In the genomic region with DNA sequence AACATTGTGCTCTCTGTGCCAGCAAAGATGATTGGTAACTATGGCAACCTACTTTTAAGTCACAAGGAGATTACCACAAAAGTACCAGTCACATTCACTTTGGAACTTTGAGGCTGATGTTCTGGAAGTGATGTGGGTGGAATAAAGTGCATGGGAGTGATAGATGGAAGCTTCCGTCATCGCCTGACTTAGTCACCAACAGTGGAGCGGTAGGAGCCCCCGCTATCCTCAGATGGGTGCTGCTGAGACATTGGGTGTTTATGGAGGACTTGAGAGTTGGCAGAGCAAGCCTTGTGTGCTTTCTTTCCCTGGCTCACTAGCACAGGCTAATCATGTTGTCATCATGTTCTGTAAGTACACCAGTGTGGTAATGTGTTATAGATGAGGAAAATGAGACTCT, we compare ENCODE assay signal across 14 cellular contexts. TPM values are rescaled to one million over a fixed set of nuclear protein-coding genes. Genes with fewer than 3 reads are reported as not detected.
DNase-seq lines count a peak whose midpoint lies in the region; ATAC-seq and TF ChIP-seq lines count a peak whose summit lies in the region.
"Had no signal": no experiment of that assay in that cellular context is flagged by ENCODE, and none has a peak within 500 bp of the region (broad histone marks: within the 10 kb centered on the region; RNA-seq: fewer than 3 reads in every experiment).

No MANE protein-coding gene starts in this region.

- no peaks in the 10 kb centered on the region for H3K9me3 ChIP-seq in CD4-positive, alpha-beta memory T cell (ENCODE audit: control insufficient read depth in 1 of 2, low read length in 2 of 2)

- peaks cover 14 to 54% of the 10 kb centered on the region in 2 donors for H3K36me3 Mint-ChIP-seq in CD4-positive, alpha-beta memory T cell

- TF ChIP-seq CTCF in dorsolateral prefrontal cortex (IDR thresholded peaks at IDR 0.05 in 54 of 56, conservative IDR thresholded peaks at IDR 0.05 in 2 of 56; ENCODE audit: low read depth in 1 of 56, partially characterized antibody in 56 of 56) = no peak

- peaks cover 21 to 36% (median 29%) of the 10 kb centered on the region in 4 donors for H3K4me1 Mint-ChIP-seq in CD4-positive, alpha-beta memory T cell

- intact Hi-C loops in CD4-positive, alpha-beta memory T cell (cut with micrococcal nuclease) = loop anchor here (5.0 kb wide), 1 partner anchor 173 kb away; no protein-coding TSS in a partner anchor
- intact Hi-C loops in dorsolateral prefrontal cortex (cut with DNase I) = loop anchor here (5.0 to 10.0 kb wide), 4 partner anchors 53 to 160 kb away; partner anchors contain the start of genes HDLBP (in 1 of the 2), MTERF4 (in 1 of the 2) and SEPTIN2 (in 1 of the 2)

- H3K4me3 ChIP-seq in CD4-positive, alpha-beta memory T cell (ENCODE audit: low read length in 2 of 2) = no peak overlapping the region
- H3K4me3 ChIP-seq in dorsolateral prefrontal cortex = no peak overlapping the region

- H3K27me3 ChIP-seq in CD4-positive, alpha-beta memory T cell (ENCODE audit: insufficient read depth, low read length) = no peaks in the 10 kb centered on the region
- H3K27me3 ChIP-seq in dorsolateral prefrontal cortex = no peaks in the 10 kb centered on the region

- no peaks in the 10 kb centered on the region for H3K27me3 Mint-ChIP-seq in CD4-positive, alpha-beta memory T cell
- H3K27me3 Mint-ChIP-seq: memory B cell had no signal

- POLR2A ChIA-PET in CD4-positive, alpha-beta memory T cell (lab: Charles Lee; ENCODE audit: partially characterized antibody) = no interaction called here

- H3K9me3 Mint-ChIP-seq in CD4-positive, alpha-beta memory T cell = no peaks in the 10 kb centered on the region
- H3K9me3 Mint-ChIP-seq: CD4-positive, CD25-positive, alpha-beta regulatory T cell; memory B cell had no signal

- ATAC-seq in SK-N-SH treated with all-trans-retinoic acid at 6 μM for 48 hours = no peak

- peaks cover 15% of the 10 kb centered on the region for H3K4me1 ChIP-seq in CD4-positive, alpha-beta memory T cell (ENCODE audit: insufficient read depth, low read length)

- CTCF ChIA-PET in CD4-positive, alpha-beta memory T cell (lab: Charles Lee; ENCODE audit: partially characterized antibody) = interaction anchor here (1.2 kb wide), 1 partner anchor 76 kb away, joined by 3 read pairs; no protein-coding TSS in a partner anchor

- H3K36me3 ChIP-seq in CD4-positive, alpha-beta memory T cell (ENCODE audit: insufficient read depth, low read length) = peaks cover 26% of the 10 kb centered on the region

- no peak for DNase-seq in CD4-positive, alpha-beta memory T cell
- DNase-seq in RKO (ENCODE audit: low spot score) (peak; percentile 21), dorsolateral prefrontal cortex (peak in 6 of 10 donors; percentile 62 to 81 (median 70)), NCI-H226 (no peak), NCI-H2171 treated with DMSO at 0.1 percent for 48 hours (lab: John Stamatoyannopoulos, UW) (no peak)
- peak; percentile 19 to 34 (median 28) for DNase-seq in stimulated activated CD4-positive, alpha-beta T cell treated with anti-CD3 and anti-CD28 coated beads, Interleukin-12 subunit alpha, Interleukin-12 subunit beta, amount 100 ng/mL, for 48 hours (ENCODE audit: low read depth in 2 of 3, low spot score in 1 of 3)
- DNase-seq: CD4-positive, CD25-positive, alpha-beta regulatory T cell; dermis blood vessel endothelial cell; EL; foreskin melanocyte; NCI-H187 treated with DMSO at 0.1 percent for 48 hours; NCI-H69 had no signal

- peak overlapping the region in 4 of 7 donors; percentile 41 to 77 (median 50) for H3K27ac Mint-ChIP-seq in CD4-positive, alpha-beta memory T cell
- H3K27ac Mint-ChIP-seq: memory B cell had no signal

- H3K4me3 Mint-ChIP-seq in CD4-positive, alpha-beta memory T cell = no peak overlapping the region
- H3K4me3 Mint-ChIP-seq: memory B cell had no signal

- no peak overlapping the region for H3K27ac ChIP-seq in CD4-positive, alpha-beta memory T cell (ENCODE audit: low read depth, low read length)
- H3K27ac ChIP-seq in dorsolateral prefrontal cortex = peak overlapping the region in 15 of 59 donors; percentile 27 to 77 (median 55)

TF ChIP-seq in SK-N-SH treated with all-trans-retinoic acid at 6 μM for 48 hours, 23 proteins besides CTCF, POLR2A, EP300 and RAD21 (continues in another document):
- TF ChIP-seq, protein P1, sequence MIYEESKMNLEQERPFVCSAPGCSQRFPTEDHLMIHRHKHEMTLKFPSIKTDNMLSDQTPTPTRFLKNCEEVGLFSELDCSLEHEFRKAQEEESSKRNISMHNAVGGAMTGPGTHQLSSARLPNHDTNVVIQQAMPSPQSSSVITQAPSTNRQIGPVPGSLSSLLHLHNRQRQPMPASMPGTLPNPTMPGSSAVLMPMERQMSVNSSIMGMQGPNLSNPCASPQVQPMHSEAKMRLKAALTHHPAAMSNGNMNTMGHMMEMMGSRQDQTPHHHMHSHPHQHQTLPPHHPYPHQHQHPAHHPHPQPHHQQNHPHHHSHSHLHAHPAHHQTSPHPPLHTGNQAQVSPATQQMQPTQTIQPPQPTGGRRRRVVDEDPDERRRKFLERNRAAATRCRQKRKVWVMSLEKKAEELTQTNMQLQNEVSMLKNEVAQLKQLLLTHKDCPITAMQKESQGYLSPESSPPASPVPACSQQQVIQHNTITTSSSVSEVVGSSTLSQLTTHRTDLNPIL (CRISPR knock-in tag; IDR thresholded peaks at IDR 0.05; ENCODE audit: low read depth) = no peak
- no peak for TF ChIP-seq OSR1 (CRISPR knock-in tag; IDR thresholded peaks at IDR 0.05)
- TF ChIP-seq TOX (CRISPR knock-in tag; IDR thresholded peaks at IDR 0.05; ENCODE audit: borderline replicate concordance) = no peak
- TF ChIP-seq PPARA (CRISPR knock-in tag; IDR thresholded peaks at IDR 0.05; ENCODE audit: borderline replicate concordance) = no peak
- TF ChIP-seq ZNF70 (CRISPR knock-in tag; IDR thresholded peaks at IDR 0.05) = no peak
- no peak for TF ChIP-seq BACH2 (CRISPR knock-in tag; IDR thresholded peaks at IDR 0.05; ENCODE audit: borderline replicate concordance)
- no peak for TF ChIP-seq POU6F1 (CRISPR knock-in tag; IDR thresholded peaks at IDR 0.05; ENCODE audit: borderline replicate concordance, low read depth)
- TF ChIP-seq ZC3H10 (CRISPR knock-in tag; IDR thresholded peaks at IDR 0.05) = no peak
- no peak for TF ChIP-seq SNAI2 (CRISPR knock-in tag; IDR thresholded peaks at IDR 0.05)
- no peak for TF ChIP-seq TCF4 (CRISPR knock-in tag; IDR thresholded peaks at IDR 0.05; ENCODE audit: borderline replicate concordance)
- no peak for TF ChIP-seq ARNTL (CRISPR knock-in tag; IDR thresholded peaks at IDR 0.05; ENCODE audit: borderline replicate concordance, low read depth)
- TF ChIP-seq, protein P2, sequence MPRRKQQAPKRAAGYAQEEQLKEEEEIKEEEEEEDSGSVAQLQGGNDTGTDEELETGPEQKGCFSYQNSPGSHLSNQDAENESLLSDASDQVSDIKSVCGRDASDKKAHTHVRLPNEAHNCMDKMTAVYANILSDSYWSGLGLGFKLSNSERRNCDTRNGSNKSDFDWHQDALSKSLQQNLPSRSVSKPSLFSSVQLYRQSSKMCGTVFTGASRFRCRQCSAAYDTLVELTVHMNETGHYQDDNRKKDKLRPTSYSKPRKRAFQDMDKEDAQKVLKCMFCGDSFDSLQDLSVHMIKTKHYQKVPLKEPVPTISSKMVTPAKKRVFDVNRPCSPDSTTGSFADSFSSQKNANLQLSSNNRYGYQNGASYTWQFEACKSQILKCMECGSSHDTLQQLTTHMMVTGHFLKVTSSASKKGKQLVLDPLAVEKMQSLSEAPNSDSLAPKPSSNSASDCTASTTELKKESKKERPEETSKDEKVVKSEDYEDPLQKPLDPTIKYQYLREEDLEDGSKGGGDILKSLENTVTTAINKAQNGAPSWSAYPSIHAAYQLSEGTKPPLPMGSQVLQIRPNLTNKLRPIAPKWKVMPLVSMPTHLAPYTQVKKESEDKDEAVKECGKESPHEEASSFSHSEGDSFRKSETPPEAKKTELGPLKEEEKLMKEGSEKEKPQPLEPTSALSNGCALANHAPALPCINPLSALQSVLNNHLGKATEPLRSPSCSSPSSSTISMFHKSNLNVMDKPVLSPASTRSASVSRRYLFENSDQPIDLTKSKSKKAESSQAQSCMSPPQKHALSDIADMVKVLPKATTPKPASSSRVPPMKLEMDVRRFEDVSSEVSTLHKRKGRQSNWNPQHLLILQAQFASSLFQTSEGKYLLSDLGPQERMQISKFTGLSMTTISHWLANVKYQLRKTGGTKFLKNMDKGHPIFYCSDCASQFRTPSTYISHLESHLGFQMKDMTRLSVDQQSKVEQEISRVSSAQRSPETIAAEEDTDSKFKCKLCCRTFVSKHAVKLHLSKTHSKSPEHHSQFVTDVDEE (CRISPR knock-in tag; IDR thresholded peaks at IDR 0.05) = no peak
- TF ChIP-seq CSDC2 (CRISPR knock-in tag; IDR thresholded peaks at IDR 0.05) = no peak

RNA-seq across cellular contexts. Expression of gene PPP1R7, which starts 4.6 kb away (rescaled TPM):
- 10 to 100 TPM; 61.3 to 68.9 TPM for total RNA-seq in CD4-positive, alpha-beta memory T cell
- 100 to 1,000 TPM; 114 to 119 TPM for polyA plus RNA-seq in CD4-positive, alpha-beta memory T cell
- 100 to 1,000 TPM in 59 of 120 experiments, 10 to 100 TPM in 61; 55.3 to 138 (median 99.6) TPM for total RNA-seq in dorsolateral prefrontal cortex

RNA-seq across cellular contexts. Expression of gene PASK, which starts 5.6 kb away (rescaled TPM):
- 100 to 1,000 TPM; 290 to 309 TPM for total RNA-seq in CD4-positive, alpha-beta memory T cell
- polyA plus RNA-seq in CD4-positive, alpha-beta memory T cell = 10 to 100 TPM; 38.2 to 50.0 TPM
- total RNA-seq in dorsolateral prefrontal cortex = 10 to 100 TPM; 11.9 to 65.1 (median 31.2) TPM

RNA-seq across cellular contexts. Expression of gene ANO7, which starts 33.6 kb away (rescaled TPM):
- total RNA-seq in CD4-positive, alpha-beta memory T cell = under 1 TPM; 0.53 to 0.81 TPM
- polyA plus RNA-seq in CD4-positive, alpha-beta memory T cell = under 1 TPM in 1 of 2 donors, not detected in 1; 0.13 TPM
- 10 to 100 TPM in 10 of 120 experiments, 1 to 10 TPM in 110; 1.8 to 24.3 (median 6.2) TPM for total RNA-seq in dorsolateral prefrontal cortex
- polyA plus RNA-seq: CD4-positive, CD25-positive, alpha-beta regulatory T cell had no signal

RNA-seq across cellular contexts. Expression of gene MTERF4, which starts 52.8 kb away (rescaled TPM):
- total RNA-seq in CD4-positive, alpha-beta memory T cell = 100 to 1,000 TPM; 204 to 227 TPM
- polyA plus RNA-seq in CD4-positive, alpha-beta memory T cell = 10 to 100 TPM; 44.6 to 56.6 TPM
- total RNA-seq in dorsolateral prefrontal cortex = 10 to 100 TPM; 34.2 to 84.6 (median 58.4) TPM

Comparison
In these comparisons a context has a peak if more than half of its experiments do, and no peak if none do; other contexts are left out.
1. DNase-seq: peak in RKO (single experiment), dorsolateral prefrontal cortex (6 of 10) and stimulated activated CD4-positive, alpha-beta T cell treated with anti-CD3 and anti-CD28 coated beads, Interleukin-12 subunit alpha, Interleukin-12 subunit beta, amount 100 ng/mL, for 48 hours (3 of 3); none in CD4-positive, alpha-beta memory T cell (0 of 5), NCI-H226 (single experiment) and NCI-H2171 treated with DMSO at 0.1 percent for 48 hours (single experiment).
2. RNA of gene PASK, which starts 5.6 kb away (total RNA-seq): 290 to 309 TPM in CD4-positive, alpha-beta memory T cell; 11.9 to 65.1 TPM in dorsolateral prefrontal cortex; every median in the first group is over 4 times any median in the second.